1 cellular context compared by ENCODE assay signal in genomic region chr1:153572569-153573015, GRCh38.
TF ChIP-seq lines count a peak whose summit lies in the region.

No MANE protein-coding gene starts in this region.

TF ChIP-seq in K562, 482 proteins besides CTCF, POLR2A, EP300 and RAD21:
- no peak for TF ChIP-seq TAL1 (IDR thresholded peaks at IDR 0.05)
- no peak for TF ChIP-seq ZNF584 (CRISPR knock-in tag; IDR thresholded peaks at IDR 0.05; ENCODE audit: low read depth)
- TF ChIP-seq SLC30A9 (CRISPR knock-in tag; IDR thresholded peaks at IDR 0.05): no peak
- no peak for TF ChIP-seq MITF (IDR thresholded peaks at IDR 0.05)
- no peak for TF ChIP-seq BCL6 (CRISPR knock-in tag; IDR thresholded peaks at IDR 0.05)
- TF ChIP-seq DACH1 (IDR thresholded peaks at IDR 0.05; ENCODE audit: partially characterized antibody): no peak
- TF ChIP-seq TAF1 (IDR thresholded peaks at IDR 0.05; ENCODE audit: control insufficient read depth, extremely low read depth, insufficient read depth, low read length, severe bottlenecking): no peak
- peak; percentile 62 for TF ChIP-seq EGR1 (conservative IDR thresholded peaks at IDR 0.05)
- TF ChIP-seq ZNF507 (tag; conservative IDR thresholded peaks at IDR 0.05): no peak
- TF ChIP-seq, protein P1, sequence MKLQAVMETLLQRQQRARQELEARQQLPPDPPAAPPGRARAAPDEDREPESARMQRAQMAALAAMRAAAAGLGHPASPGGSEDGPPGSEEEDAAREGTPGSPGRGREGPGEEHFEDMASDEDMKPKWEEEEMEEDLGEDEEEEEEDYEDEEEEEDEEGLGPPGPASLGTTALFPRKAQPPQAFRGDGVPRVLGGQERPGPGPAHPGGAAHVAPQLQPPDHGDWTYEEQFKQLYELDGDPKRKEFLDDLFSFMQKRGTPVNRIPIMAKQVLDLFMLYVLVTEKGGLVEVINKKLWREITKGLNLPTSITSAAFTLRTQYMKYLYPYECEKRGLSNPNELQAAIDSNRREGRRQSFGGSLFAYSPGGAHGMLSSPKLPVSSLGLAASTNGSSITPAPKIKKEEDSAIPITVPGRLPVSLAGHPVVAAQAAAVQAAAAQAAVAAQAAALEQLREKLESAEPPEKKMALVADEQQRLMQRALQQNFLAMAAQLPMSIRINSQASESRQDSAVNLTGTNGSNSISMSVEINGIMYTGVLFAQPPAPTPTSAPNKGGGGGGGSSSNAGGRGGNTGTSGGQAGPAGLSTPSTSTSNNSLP (IDR thresholded peaks at IDR 0.05; ENCODE audit: borderline replicate concordance, low read depth, low read length): no peak
- TF ChIP-seq TSC22D4 (tag; IDR thresholded peaks at IDR 0.05): no peak
- TF ChIP-seq JUNB (CRISPR knock-in tag; conservative IDR thresholded peaks at IDR 0.05): no peak
- no peak for TF ChIP-seq ILF3 (IDR thresholded peaks at IDR 0.05; ENCODE audit: borderline replicate concordance)
- TF ChIP-seq DEAF1 (CRISPR knock-in tag; IDR thresholded peaks at IDR 0.05): peak; percentile 65
- TF ChIP-seq CCNT2 (IDR thresholded peaks at IDR 0.05; ENCODE audit: borderline replicate concordance, extremely low read depth, insufficient read length, low read depth, low read length): no peak
- TF ChIP-seq, protein P2, sequence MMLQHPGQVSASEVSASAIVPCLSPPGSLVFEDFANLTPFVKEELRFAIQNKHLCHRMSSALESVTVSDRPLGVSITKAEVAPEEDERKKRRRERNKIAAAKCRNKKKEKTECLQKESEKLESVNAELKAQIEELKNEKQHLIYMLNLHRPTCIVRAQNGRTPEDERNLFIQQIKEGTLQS (IDR thresholded peaks at IDR 0.05): 0 out of 2 replicates have a peak, but pooled peaks have one; percentile 15
- TF ChIP-seq, protein P2 (CRISPR knock-in tag; conservative IDR thresholded peaks at IDR 0.05): no peak
- TF ChIP-seq EP400 (IDR thresholded peaks at IDR 0.05): 0 out of 2 replicates have a peak, but pooled peaks have one; percentile 12
- no peak for TF ChIP-seq L3MBTL2 (IDR thresholded peaks at IDR 0.05)
- no peak for TF ChIP-seq SIX5 (IDR thresholded peaks at IDR 0.05; ENCODE audit: borderline replicate concordance in 1 of 2, insufficient read depth in 1 of 2, low read depth in 1 of 2, low read length in 2 of 2)
- TF ChIP-seq ZNF143 (CRISPR knock-in tag; IDR thresholded peaks at IDR 0.05): no peak
- no peak for TF ChIP-seq MCM2 (IDR thresholded peaks at IDR 0.05; ENCODE audit: low read depth)
- no peak for TF ChIP-seq ZEB2 (IDR thresholded peaks at IDR 0.05)
- TF ChIP-seq, protein P3, sequence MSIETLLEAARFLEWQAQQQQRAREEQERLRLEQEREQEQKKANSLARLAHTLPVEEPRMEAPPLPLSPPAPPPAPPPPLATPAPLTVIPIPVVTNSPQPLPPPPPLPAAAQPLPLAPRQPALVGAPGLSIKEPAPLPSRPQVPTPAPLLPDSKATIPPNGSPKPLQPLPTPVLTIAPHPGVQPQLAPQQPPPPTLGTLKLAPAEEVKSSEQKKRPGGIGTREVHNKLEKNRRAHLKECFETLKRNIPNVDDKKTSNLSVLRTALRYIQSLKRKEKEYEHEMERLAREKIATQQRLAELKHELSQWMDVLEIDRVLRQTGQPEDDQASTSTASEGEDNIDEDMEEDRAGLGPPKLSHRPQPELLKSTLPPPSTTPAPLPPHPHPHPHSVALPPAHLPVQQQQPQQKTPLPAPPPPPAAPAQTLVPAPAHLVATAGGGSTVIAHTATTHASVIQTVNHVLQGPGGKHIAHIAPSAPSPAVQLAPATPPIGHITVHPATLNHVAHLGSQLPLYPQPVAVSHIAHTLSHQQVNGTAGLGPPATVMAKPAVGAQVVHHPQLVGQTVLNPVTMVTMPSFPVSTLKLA (conservative IDR thresholded peaks at IDR 0.05): peak in 1 of 2 experiments; percentile 27; a peak in 1 of 4 replicates
- TF ChIP-seq SPI1 (IDR thresholded peaks at IDR 0.05; ENCODE audit: borderline replicate concordance, low read depth, low read length): no peak
- no peak for TF ChIP-seq ZNF12 (CRISPR knock-in tag; IDR thresholded peaks at IDR 0.05)
- TF ChIP-seq TRIM28 (IDR thresholded peaks at IDR 0.05): no peak
- TF ChIP-seq FUS (optimal IDR thresholded peaks at IDR 0.05; ENCODE audit: low read depth, low read length): no peak
- no peak for TF ChIP-seq ZNF408 (CRISPR knock-in tag; IDR thresholded peaks at IDR 0.05; ENCODE audit: low read depth)
- TF ChIP-seq SREBF2 (CRISPR knock-in tag; IDR thresholded peaks at IDR 0.05): no peak
- TF ChIP-seq KDM1A (IDR thresholded peaks at IDR 0.05): peak; percentile 37 to 52; a peak in 3 of 4 replicates
- no peak for TF ChIP-seq ZNF354B (CRISPR knock-in tag; IDR thresholded peaks at IDR 0.05)
